In genomic region chr9:133200631-133201030, GRCh38 we compare ENCODE assay signal across 1 cellular context.
TF ChIP-seq lines count a peak whose summit lies in the region.

No MANE protein-coding gene starts in this region.

TF ChIP-seq in GM23338, 12 proteins besides CTCF, POLR2A, EP300 and RAD21 (continued from another document):
- TF ChIP-seq ZNF462 (CRISPR knock-in tag; IDR thresholded peaks at IDR 0.05) = no peak
- no peak for TF ChIP-seq CREB1 (CRISPR knock-in tag; IDR thresholded peaks at IDR 0.05; ENCODE audit: low read depth)
- no peak for TF ChIP-seq ZNF114 (CRISPR knock-in tag; IDR thresholded peaks at IDR 0.05)
- no peak for TF ChIP-seq POLR2AphosphoS5 (IDR thresholded peaks at IDR 0.05; ENCODE audit: low read depth)
- no peak for TF ChIP-seq STAT1 (IDR thresholded peaks at IDR 0.05; ENCODE audit: unreplicated experiment)
- no peak for TF ChIP-seq EZH2phosphoT487 (IDR thresholded peaks at IDR 0.05; ENCODE audit: unreplicated experiment)
- no peak for TF ChIP-seq NANOG (IDR thresholded peaks at IDR 0.05; ENCODE audit: borderline replicate concordance)
- TF ChIP-seq ZNF331 (CRISPR knock-in tag; IDR thresholded peaks at IDR 0.05; ENCODE audit: low read depth) = no peak
- TF ChIP-seq EZH2 (IDR thresholded peaks at IDR 0.05; ENCODE audit: low read depth, unreplicated experiment) = no peak
- TF ChIP-seq, protein P1, sequence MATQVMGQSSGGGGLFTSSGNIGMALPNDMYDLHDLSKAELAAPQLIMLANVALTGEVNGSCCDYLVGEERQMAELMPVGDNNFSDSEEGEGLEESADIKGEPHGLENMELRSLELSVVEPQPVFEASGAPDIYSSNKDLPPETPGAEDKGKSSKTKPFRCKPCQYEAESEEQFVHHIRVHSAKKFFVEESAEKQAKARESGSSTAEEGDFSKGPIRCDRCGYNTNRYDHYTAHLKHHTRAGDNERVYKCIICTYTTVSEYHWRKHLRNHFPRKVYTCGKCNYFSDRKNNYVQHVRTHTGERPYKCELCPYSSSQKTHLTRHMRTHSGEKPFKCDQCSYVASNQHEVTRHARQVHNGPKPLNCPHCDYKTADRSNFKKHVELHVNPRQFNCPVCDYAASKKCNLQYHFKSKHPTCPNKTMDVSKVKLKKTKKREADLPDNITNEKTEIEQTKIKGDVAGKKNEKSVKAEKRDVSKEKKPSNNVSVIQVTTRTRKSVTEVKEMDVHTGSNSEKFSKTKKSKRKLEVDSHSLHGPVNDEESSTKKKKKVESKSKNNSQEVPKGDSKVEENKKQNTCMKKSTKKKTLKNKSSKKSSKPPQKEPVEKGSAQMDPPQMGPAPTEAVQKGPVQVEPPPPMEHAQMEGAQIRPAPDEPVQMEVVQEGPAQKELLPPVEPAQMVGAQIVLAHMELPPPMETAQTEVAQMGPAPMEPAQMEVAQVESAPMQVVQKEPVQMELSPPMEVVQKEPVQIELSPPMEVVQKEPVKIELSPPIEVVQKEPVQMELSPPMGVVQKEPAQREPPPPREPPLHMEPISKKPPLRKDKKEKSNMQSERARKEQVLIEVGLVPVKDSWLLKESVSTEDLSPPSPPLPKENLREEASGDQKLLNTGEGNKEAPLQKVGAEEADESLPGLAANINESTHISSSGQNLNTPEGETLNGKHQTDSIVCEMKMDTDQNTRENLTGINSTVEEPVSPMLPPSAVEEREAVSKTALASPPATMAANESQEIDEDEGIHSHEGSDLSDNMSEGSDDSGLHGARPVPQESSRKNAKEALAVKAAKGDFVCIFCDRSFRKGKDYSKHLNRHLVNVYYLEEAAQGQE (IDR thresholded peaks at IDR 0.05; ENCODE audit: unreplicated experiment) = no peak
